21 cellular contexts compared by ENCODE assay signal in the genomic region with DNA sequence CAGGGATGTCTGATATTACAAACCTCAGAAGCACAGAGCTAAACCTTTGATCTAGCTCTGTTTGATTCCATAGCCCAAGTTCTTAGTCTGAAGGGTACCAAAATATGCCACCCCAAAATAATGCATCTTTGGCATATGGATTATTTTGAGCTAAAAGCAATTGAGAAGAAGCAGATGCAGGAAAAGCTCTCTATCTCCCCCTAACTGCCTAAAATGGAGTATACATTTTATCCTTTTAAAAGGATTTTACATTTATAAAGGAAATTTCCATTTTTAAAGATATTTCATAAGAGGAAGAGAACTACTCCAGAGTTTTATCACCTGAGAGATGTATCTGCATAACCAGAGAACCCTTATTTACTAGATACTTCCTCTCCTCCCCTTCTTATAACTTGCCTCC.
A peak's percentile ranks its signal among the peaks of the same experiment; 100 is the strongest.
DNase-seq lines count a peak whose midpoint lies in the region; ATAC-seq, FAIRE-seq and TF ChIP-seq lines count a peak whose summit lies in the region.
"Had no signal": no experiment of that assay in that cellular context is flagged by ENCODE, and none has a peak within 500 bp of the region (broad histone marks: within the 10 kb centered on the region; RNA-seq: fewer than 3 reads in every experiment).

No MANE protein-coding gene starts in this region.

- RAD21 ChIA-PET in GM12878 (lab: Charles Lee; ENCODE audit: unreplicated experiment) = interaction anchor here (1.2 to 1.3 kb wide), 2 partner anchors 11 to 22 kb away, joined by 4 to 5 read pairs; no protein-coding TSS in a partner anchor

- H3K4me2 ChIP-seq in GM12878 (ENCODE audit: control insufficient read depth, insufficient read depth) = no peak overlapping the region

- H2AFZ ChIP-seq in GM12878 (ENCODE audit: control insufficient read depth, low read depth, low read length) = no peak overlapping the region

- in situ Hi-C loops in GM12878 (cut with MboI) = loop anchor here (10.0 kb wide), 1 partner anchor 408 kb away; no protein-coding TSS in a partner anchor

- H3K36me3 ChIP-seq in GM12878 (ENCODE audit: control insufficient read depth in 2 of 2, insufficient read depth in 2 of 2, low read length in 1 of 2) = no peaks in the 10 kb centered on the region
- H3K36me3 ChIP-seq: heart right ventricle, thyroid gland had no signal

- no peaks in the 10 kb centered on the region for H3K27me3 Mint-ChIP-seq in osteocyte (ENCODE audit: unreplicated experiment)
- H3K27me3 Mint-ChIP-seq: brain had no signal

- peak; percentile 25 to 38 (median 28); a peak in 3 of 6 replicates for TF ChIP-seq CTCF in GM12878 (IDR thresholded peaks at IDR 0.05 in 2 of 3, conservative IDR thresholded peaks at IDR 0.05 in 1 of 3; ENCODE audit: control insufficient read depth in 2 of 3, extremely low read depth in 1 of 3, insufficient read depth in 1 of 3, low read depth in 3 of 3, low read length in 3 of 3)
- peak; percentile 26 for TF ChIP-seq CTCF in osteocyte (IDR thresholded peaks at IDR 0.05)

- peaks cover 6% of the 10 kb centered on the region for H3K9me3 Mint-ChIP-seq in osteocyte (ENCODE audit: unreplicated experiment)

- no peaks in the 10 kb centered on the region for H3K27me3 ChIP-seq in GM12878 (replicated peaks in 1 of 2; ENCODE audit: control insufficient read depth in 2 of 2, insufficient read depth in 2 of 2, low read length in 1 of 2)
- H3K27me3 ChIP-seq: thyroid gland had no signal

- no peaks in the 10 kb centered on the region; the same call in 1 of the 3 replicates for H3K9me3 ChIP-seq in GM12878 (replicated peaks; ENCODE audit: control insufficient read depth, insufficient read depth, low read length)
- H3K9me3 ChIP-seq: thyroid gland had no signal

- no peak overlapping the region for H3K27ac ChIP-seq in GM12878 (ENCODE audit: control insufficient read depth, insufficient read depth)
- H3K27ac ChIP-seq: heart right ventricle, thyroid gland had no signal

- SMC1A ChIA-PET in GM12878 (lab: Charles Lee; ENCODE audit: uncharacterized antibody, unreplicated experiment) = interaction anchor here (1.4 to 1.8 kb wide), 2 partner anchors 11 to 22 kb away, joined by 4 to 6 read pairs; no protein-coding TSS in a partner anchor

- H3K4me1 Mint-ChIP-seq in osteocyte (ENCODE audit: unreplicated experiment) = no peaks in the 10 kb centered on the region
- H3K4me1 Mint-ChIP-seq: activated CD4-positive, alpha-beta memory T cell treated with anti-CD3 and anti-CD28 coated beads, Interleukin-2, amount 10 ng/mL, durations not matched to agents 7 days and 5 days; brain had no signal

- no peaks in the 10 kb centered on the region for H3K79me2 ChIP-seq in GM12878 (ENCODE audit: control insufficient read depth, insufficient read depth, low read length)

- TF ChIP-seq POLR2A in GM12878 (IDR thresholded peaks at IDR 0.05; ENCODE audit: low read depth, low read length) = no peak

- CTCF ChIA-PET in GM12878 (lab: Yijun Ruan, JAX) = interaction anchor here (0.6 to 2.7 kb wide), 8 partner anchors 10 to 543 kb away, joined by 3 to 23 read pairs (median 4); no protein-coding TSS in a partner anchor

- H3K27ac Mint-ChIP-seq in osteocyte (ENCODE audit: unreplicated experiment) = no peak overlapping the region
- H3K27ac Mint-ChIP-seq: activated CD4-positive, alpha-beta memory T cell treated with anti-CD3 and anti-CD28 coated beads, Interleukin-2, amount 10 ng/mL, durations not matched to agents 7 days and 5 days; brain had no signal

- no peak for TF ChIP-seq EP300 in Ishikawa (IDR thresholded peaks at IDR 0.05; ENCODE audit: borderline replicate concordance)
- TF ChIP-seq EP300 in GM12878 (IDR thresholded peaks at IDR 0.05; ENCODE audit: borderline replicate concordance in 1 of 2, control insufficient read depth in 1 of 2, low read depth in 2 of 2, low read length in 2 of 2) = no peak

- no peak overlapping the region for H3K9ac ChIP-seq in GM12878 (ENCODE audit: control insufficient read depth, insufficient read depth, low read length)

- intact Hi-C loops in GM12878 (cut with micrococcal nuclease; ENCODE audit: unreplicated experiment) = no loop called here

- FAIRE-seq in GM12878 (lab: Jason Lieb, UNC) = no peak
- FAIRE-seq: endometrium had no signal

- H3K4me3 ChIP-seq in GM12878 = no peak overlapping the region
- H3K4me3 ChIP-seq: heart right ventricle, thyroid gland had no signal

- BruUV-seq in GM12878 (replicated peaks; lab: Mats Ljungman, UMichigan) = no TSS peak

- peak; percentile 14 for DNase-seq in DMS53 (lab: John Stamatoyannopoulos, UW)
- DNase-seq in DMS53 treated with DMSO at 0.1 percent for 48 hours (lab: John Stamatoyannopoulos, UW; ENCODE audit: unreplicated experiment) = no peak
- DNase-seq in GM12878 (ENCODE audit: low read depth, low spot score) = no peak
- DNase-seq in osteocyte (ENCODE audit: extremely low spot score, unreplicated experiment) = no peak
- no peak for DNase-seq in NCI-H510A (lab: John Stamatoyannopoulos, UW)
- DNase-seq: activated CD4-positive, alpha-beta memory T cell treated with anti-CD3 and anti-CD28 coated beads, Interleukin-2, amount 10 ng/mL, durations not matched to agents 7 days and 5 days; DMS79; GOT3; heart right ventricle; left cardiac atrium; NCI-H1092; NCI-H345; stimulated activated CD4-positive, alpha-beta T cell treated with anti-CD3 and anti-CD28 coated beads, Interleukin-1b, Interleukin-23, amount 100 ng/mL, for 48 hours; stimulated activated CD8-positive, alpha-beta memory T cell treated with anti-CD3 and anti-CD28 coated beads, Interleukin-4, amount 100 ng/mL, for 48 hours; thyroid gland had no signal

- TF ChIP-seq RAD21 in Ishikawa (IDR thresholded peaks at IDR 0.05; ENCODE audit: low read depth) = peak; percentile 32; the same call in 1 of the 2 replicates
- TF ChIP-seq RAD21 in GM12878 (IDR thresholded peaks at IDR 0.05; ENCODE audit: insufficient read depth, low read depth, low read length) = 0 out of 2 replicates have a peak, but pooled peaks have one; percentile 21

- H3K36me3 Mint-ChIP-seq in osteocyte (ENCODE audit: unreplicated experiment) = no peaks in the 10 kb centered on the region
- H3K36me3 Mint-ChIP-seq: brain had no signal

- POLR2A ChIA-PET in GM12878 (lab: Charles Lee) = interaction anchor here (0.6 kb wide), 1 partner anchor 1643 kb away, joined by 4 read pairs; no protein-coding TSS in a partner anchor

- H4K20me1 ChIP-seq in GM12878 (ENCODE audit: control insufficient read depth, insufficient read depth) = no peaks in the 10 kb centered on the region

- H3K4me1 ChIP-seq in GM12878 (ENCODE audit: control insufficient read depth, insufficient read depth, low read length) = no peaks in the 10 kb centered on the region
- H3K4me1 ChIP-seq: heart right ventricle, thyroid gland had no signal

- ATAC-seq in GM12878 (no peak), HG03460 (IDR thresholded peaks at IDR 0.05; ENCODE audit: unreplicated experiment) (no peak), HG02571 (IDR thresholded peaks at IDR 0.05; ENCODE audit: unreplicated experiment) (no peak)
- ATAC-seq: heart right ventricle, left cardiac atrium, Right ventricle myocardium inferior had no signal

- no peak overlapping the region for H3K4me3 Mint-ChIP-seq in osteocyte (ENCODE audit: unreplicated experiment)
- H3K4me3 Mint-ChIP-seq: activated CD4-positive, alpha-beta memory T cell treated with anti-CD3 and anti-CD28 coated beads, Interleukin-2, amount 10 ng/mL, durations not matched to agents 7 days and 5 days; brain had no signal

TF ChIP-seq in Ishikawa, 13 proteins besides CTCF, POLR2A, EP300 and RAD21 (continues in another document):
- TF ChIP-seq EGR1 (IDR thresholded peaks at IDR 0.05) (no peak), NFIC (IDR thresholded peaks at IDR 0.05) (no peak), YY1 (IDR thresholded peaks at IDR 0.05; ENCODE audit: low read depth) (no peak), TAF1 (IDR thresholded peaks at IDR 0.05; ENCODE audit: low read depth) (no peak), ZBTB7A (IDR thresholded peaks at IDR 0.05; ENCODE audit: low read depth) (no peak), CREB1 (IDR thresholded peaks at IDR 0.05; ENCODE audit: low read depth) (no peak), USF1 (IDR thresholded peaks at IDR 0.05) (no peak), CEBPB (IDR thresholded peaks at IDR 0.05) (no peak), FOXM1 (IDR thresholded peaks at IDR 0.05; ENCODE audit: borderline replicate concordance, low read depth) (no peak), TCF12 (IDR thresholded peaks at IDR 0.05; ENCODE audit: low read depth) (no peak)

TF ChIP-seq in GM12878, 131 proteins besides CTCF, POLR2A, EP300 and RAD21:
- TF ChIP-seq SP1 (IDR thresholded peaks at IDR 0.05; ENCODE audit: low read depth, low read length) = no peak
